In genomic region chr15:30974112-30974511, GRCh38 we compare ENCODE assay signal across 20 cellular contexts.
"Had no signal": no experiment of that assay in that cellular context is flagged by ENCODE, and none has a peak within 500 bp of the region (broad histone marks: within the 10 kb centered on the region; RNA-seq: fewer than 3 reads in every experiment).

No MANE protein-coding gene starts in this region.

- H3K9me3 ChIP-seq: heart right ventricle, lower lobe of right lung, right lobe of liver, tibial nerve had no signal

- H3K27ac ChIP-seq: heart right ventricle, lower lobe of right lung, right lobe of liver, tibial nerve had no signal

- H3K27me3 ChIP-seq: heart right ventricle, right lobe of liver, tibial nerve had no signal

- DNase-seq: activated CD4-positive, alpha-beta T cell treated with anti-CD3 and anti-CD28 coated beads, Interleukin-2, amount 10 ng/mL, durations not matched to agents 24 days and 14 days; activated CD8-positive, alpha-beta memory T cell treated with anti-CD3 and anti-CD28 coated beads, Interleukin-2, amount 10 ng/mL, durations not matched to agents 7 days and 5 days; activated CD8-positive, alpha-beta T cell treated with anti-CD3 and anti-CD28 coated beads for 36 hours; activated effector memory CD4-positive, alpha-beta T cell treated with anti-CD3 and anti-CD28 coated beads, Interleukin-2, amount 50 U/mL, for 16 hours; activated naive CD4-positive, alpha-beta T cell treated with anti-CD3 and anti-CD28 coated beads, Interleukin-2, amount 10 ng/mL, durations not matched to agents 7 days and 5 days; activated T-cell treated with anti-CD3 and anti-CD28 coated beads for 4 hours; cortex of kidney; effector CD4-positive, alpha-beta T cell; erythroblast; foreskin fibroblast; heart right ventricle; kidney; lower lobe of right lung; naive B cell; occipital lobe; right lobe of liver; stimulated activated CD4-positive, alpha-beta T cell treated with anti-CD3 and anti-CD28 coated beads, Interleukin-1b, Interleukin-23, amount 100 ng/mL, for 48 hours had no signal

- ATAC-seq: activated CD4-positive, CD25-positive, alpha-beta regulatory T cell treated with anti-CD3 and anti-CD28 coated beads, Interleukin-2, amount 50 U/mL, for 24 hours; activated CD8-positive, alpha-beta memory T cell treated with anti-CD3 and anti-CD28 coated beads, Interleukin-2, amount 10 ng/mL, durations not matched to agents 7 days and 5 days; activated CD8-positive, alpha-beta T cell treated with anti-CD3 and anti-CD28 coated beads for 36 hours; heart right ventricle; left lobe of liver; lower lobe of right lung; right lobe of liver had no signal
